In the genomic region with DNA sequence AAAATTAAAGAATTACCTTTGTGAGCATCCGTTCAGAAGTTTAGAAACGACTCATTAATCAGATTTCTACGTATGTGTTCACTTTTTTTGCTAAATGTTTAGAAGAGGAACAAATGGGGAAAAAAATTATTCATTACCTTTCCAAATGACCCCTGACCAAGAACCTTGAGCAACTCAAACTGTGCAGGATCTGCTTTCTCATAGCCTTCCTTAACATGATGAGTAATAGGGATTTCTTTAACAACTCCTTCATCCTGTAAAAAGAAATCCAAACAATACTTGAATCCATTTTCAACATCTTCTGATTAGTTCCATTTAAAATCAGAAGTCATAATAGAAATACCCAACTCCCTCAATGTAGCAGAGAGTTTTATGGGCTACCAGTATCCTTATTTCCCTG, we compare ENCODE assay signal across 22 cellular contexts. TPM values are rescaled to one million over a fixed set of nuclear protein-coding genes. Genes with fewer than 3 reads are reported as not detected.
"Had no signal": no experiment of that assay in that cellular context is flagged by ENCODE, and none has a peak within 500 bp of the region (broad histone marks: within the 10 kb centered on the region; RNA-seq: fewer than 3 reads in every experiment).

No MANE protein-coding gene starts in this region.

- H3K4me1 ChIP-seq: breast epithelium, prostate gland, right atrium auricular region, suprapubic skin, tibial nerve had no signal

- H3K36me3 ChIP-seq: breast epithelium, ovary, prostate gland, right atrium auricular region, suprapubic skin, tibial nerve had no signal

- H3K27ac ChIP-seq: breast epithelium, ovary, prostate gland, right atrium auricular region, suprapubic skin, tibial nerve had no signal

- DNase-seq: activated CD4-positive, alpha-beta T cell treated with anti-CD3 and anti-CD28 coated beads, Interleukin-2, amount 10 ng/mL, durations not matched to agents 7 days and 5 days; activated CD8-positive, alpha-beta memory T cell treated with anti-CD3 and anti-CD28 coated beads, Interleukin-2, amount 10 ng/mL, durations not matched to agents 7 days and 5 days; activated CD8-positive, alpha-beta T cell treated with anti-CD3 and anti-CD28 coated beads for 36 hours; activated gamma-delta T cell; activated naive CD4-positive, alpha-beta T cell treated with anti-CD3 and anti-CD28 coated beads, Interleukin-2, amount 50 U/mL, for 16 hours; activated T-cell treated with anti-CD3 and anti-CD28 coated beads for 4 hours; cortex of kidney; erythroblast; glutamatergic neuron; hippocampal formation; left cardiac atrium; ovary; stimulated activated CD4-positive, alpha-beta T cell treated with anti-CD3 and anti-CD28 coated beads, Interleukin-12 subunit alpha, Interleukin-12 subunit beta, amount 100 ng/mL, for 4 hours; stimulated activated naive CD8-positive, alpha-beta T cell treated with anti-CD3 and anti-CD28 coated beads, Interleukin-15, amount 100 ng/mL, for 72 hours had no signal

- H3K27me3 ChIP-seq: ovary, right atrium auricular region, suprapubic skin, tibial nerve had no signal

- ATAC-seq: activated CD8-positive, alpha-beta memory T cell treated with anti-CD3 and anti-CD28 coated beads, Interleukin-2, amount 10 ng/mL, durations not matched to agents 7 days and 5 days; activated CD8-positive, alpha-beta T cell treated with anti-CD3 and anti-CD28 coated beads for 36 hours; left cardiac atrium; natural killer cell treated with Interleukin-12 subunit alpha and Interleukin-12 subunit beta and Interleukin-15 and Interleukin-18, amount 100 ng/mL, for 72 hours; stimulated activated effector memory CD8-positive, alpha-beta T cell treated with anti-CD3 and anti-CD28 coated beads, Interleukin-12 subunit alpha, Interleukin-12 subunit beta, amount 100 ng/mL, for 72 hours; stimulated activated naive CD8-positive, alpha-beta T cell treated with anti-CD3 and anti-CD28 coated beads, Interleukin-15, amount 100 ng/mL, for 72 hours had no signal

- H3K9me3 ChIP-seq: breast epithelium, ovary, prostate gland, right atrium auricular region, suprapubic skin, tibial nerve had no signal

- H3K4me3 ChIP-seq: breast epithelium, ovary, prostate gland, right atrium auricular region, suprapubic skin, tibial nerve had no signal

RNA-seq across cellular contexts. Expression of a gene that starts 32.1 kb away (rescaled TPM):
- total RNA-seq: activated CD4-positive, alpha-beta T cell treated with anti-CD3 and anti-CD28 coated beads, Interleukin-2, amount 10 ng/mL, durations not matched to agents 7 days and 5 days; activated CD8-positive, alpha-beta memory T cell treated with anti-CD3 and anti-CD28 coated beads, Interleukin-2, amount 10 ng/mL, durations not matched to agents 7 days and 5 days; natural killer cell treated with Interleukin-12 subunit alpha and Interleukin-12 subunit beta and Interleukin-15 and Interleukin-18, amount 100 ng/mL, for 72 hours; T-helper 2 cell treated with Interferon-gamma antibody and Interleukin-4, amounts not matched to agents 100 ng/mL and 5 ng/mL, for 36 hours had no signal
